Comparison of ENCODE assay signal across 23 cellular contexts in the genomic region with DNA sequence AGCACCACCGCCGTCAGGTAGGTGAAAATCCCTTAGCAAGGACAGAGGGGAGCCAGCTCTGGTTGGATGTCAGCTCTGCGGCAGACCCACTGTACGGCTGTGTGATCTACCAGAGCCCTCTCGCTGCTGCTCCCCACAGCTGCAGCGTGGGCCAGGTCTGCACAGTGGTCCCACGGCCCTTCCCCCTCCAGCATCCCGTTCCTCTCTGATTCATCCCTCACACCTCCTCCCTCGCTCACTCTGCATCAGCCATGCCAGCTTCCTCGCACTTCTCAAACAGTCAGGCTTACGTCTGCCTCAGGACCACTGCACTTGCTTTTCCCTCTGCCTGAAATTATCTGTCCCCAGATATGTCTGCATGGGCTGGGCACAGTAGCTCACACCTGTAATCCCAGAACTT. TPM values are rescaled to one million over a fixed set of nuclear protein-coding genes. Genes with fewer than 3 reads are reported as not detected.
DNase-seq lines count a peak whose midpoint lies in the region; ATAC-seq, FAIRE-seq and TF ChIP-seq lines count a peak whose summit lies in the region.
"Had no signal": no experiment of that assay in that cellular context is flagged by ENCODE, and none has a peak within 500 bp of the region (broad histone marks: within the 10 kb centered on the region; RNA-seq: fewer than 3 reads in every experiment).

No MANE protein-coding gene starts in this region.

- FAIRE-seq in bronchial epithelial cell (lab: Jason Lieb, UNC), result peak; percentile 88
- FAIRE-seq: GM12891 had no signal

- ATAC-seq in GM19455 (IDR thresholded peaks at IDR 0.05; ENCODE audit: unreplicated experiment), result no peak
- no peak for ATAC-seq in HG03442 (IDR thresholded peaks at IDR 0.05; ENCODE audit: unreplicated experiment)
- no peak for ATAC-seq in HG03139 (IDR thresholded peaks at IDR 0.05; ENCODE audit: unreplicated experiment)

- peaks cover 14% of the 10 kb centered on the region for H3K36me3 ChIP-seq in bronchial epithelial cell (ENCODE audit: control insufficient read depth, insufficient read depth, low read length)

- peaks cover 2% of the 10 kb centered on the region for H3K4me1 Mint-ChIP-seq in glutamatergic neuron (ENCODE audit: low read depth, unreplicated experiment)
- no peaks in the 10 kb centered on the region for H3K4me1 Mint-ChIP-seq in neural crest cell
- H3K4me1 Mint-ChIP-seq: B cell; CD8-positive, alpha-beta memory T cell; IgD-negative memory B cell had no signal

- H3K4me3 Mint-ChIP-seq in glutamatergic neuron (ENCODE audit: unreplicated experiment) (no peak overlapping the region), neural crest cell (no peak overlapping the region)
- H3K4me3 Mint-ChIP-seq: B cell; CD8-positive, alpha-beta memory T cell had no signal

- H3K9me3 Mint-ChIP-seq in glutamatergic neuron (ENCODE audit: unreplicated experiment) (peaks cover 6% of the 10 kb centered on the region), neural crest cell (no peaks in the 10 kb centered on the region)
- H3K9me3 Mint-ChIP-seq: CD8-positive, alpha-beta memory T cell; IgD-negative memory B cell had no signal

- H3K27me3 Mint-ChIP-seq in glutamatergic neuron (ENCODE audit: unreplicated experiment) (peaks cover 4% of the 10 kb centered on the region), neural crest cell (ENCODE audit: low read depth) (no peaks in the 10 kb centered on the region)

- H3K27ac Mint-ChIP-seq in glutamatergic neuron (ENCODE audit: unreplicated experiment), result peak overlapping the region; percentile 62
- peak overlapping the region; percentile 58 for H3K27ac Mint-ChIP-seq in neural crest cell (ENCODE audit: unreplicated experiment)
- H3K27ac Mint-ChIP-seq: B cell; CD8-positive, alpha-beta memory T cell; IgD-negative memory B cell had no signal

- H3K36me3 Mint-ChIP-seq in glutamatergic neuron (ENCODE audit: unreplicated experiment) (no peaks in the 10 kb centered on the region), neural crest cell (ENCODE audit: low read depth) (peaks cover 2% of the 10 kb centered on the region)
- H3K36me3 Mint-ChIP-seq: IgD-negative memory B cell had no signal

- TF ChIP-seq CTCF in bronchial epithelial cell (IDR thresholded peaks at IDR 0.05; ENCODE audit: insufficient read depth, low read length, severe bottlenecking) (no peak), glutamatergic neuron (IDR thresholded peaks at IDR 0.05; ENCODE audit: partially characterized antibody, unreplicated experiment) (no peak), neural crest cell (conservative IDR thresholded peaks at IDR 0.05) (no peak)

- DNase-seq in bronchial epithelial cell (ENCODE audit: low read depth) (no peak), glutamatergic neuron (no peak), neural crest cell (ENCODE audit: low read depth, low spot score) (no peak), globus pallidus (ENCODE audit: low spot score) (no peak)
- DNase-seq: Calu3; CD8-positive, alpha-beta memory T cell; DMS79 treated with DMSO at 0.1 percent for 48 hours; GF-D8; GOT3; HCEC 1CT; MM.1S; NCI-H2029; NCI-H446; NCI-H82; Right ventricle myocardium superior; RPMI8226 had no signal

- H3K4me3 ChIP-seq in bronchial epithelial cell (ENCODE audit: low read depth, low read length), result no peak overlapping the region

- no peaks in the 10 kb centered on the region for H3K27me3 ChIP-seq in bronchial epithelial cell (ENCODE audit: control insufficient read depth, insufficient read depth, low read length)

RNA-seq across cellular contexts. Expression of gene CFAP157, which starts 26.6 kb away (rescaled TPM):
- total RNA-seq in bronchial epithelial cell, result under 0.01 TPM in 1 of 2 replicates, not detected in the other
- total RNA-seq in glutamatergic neuron (ENCODE audit: unreplicated experiment), result 0.61 TPM
- 0.16 TPM in 1 of 2 replicates, not detected in the other for total RNA-seq in neural crest cell
- total RNA-seq: A673; B cell; CD8-positive, alpha-beta memory T cell; Right ventricle myocardium superior had no signal

RNA-seq across cellular contexts. Expression of gene PTRH1, which starts 35.2 kb away (rescaled TPM):
- total RNA-seq in bronchial epithelial cell (26.6 and 58.9 TPM in 2 replicates), glutamatergic neuron (ENCODE audit: unreplicated experiment) (10.1 TPM), neural crest cell (7.2 and 9.8 TPM in 2 replicates)

RNA-seq across cellular contexts. Expression of gene TTC16, which starts 35.7 kb away (rescaled TPM):
- total RNA-seq in bronchial epithelial cell (not detected in 2 replicates), glutamatergic neuron (ENCODE audit: unreplicated experiment) (not detected), neural crest cell (not detected in 2 replicates)
- total RNA-seq: A673, B cell, Calu3 had no signal

RNA-seq across cellular contexts. Expression of gene TOR2A, which starts 54.9 kb away (rescaled TPM):
- total RNA-seq in bronchial epithelial cell (1.8 and 4.6 TPM in 2 replicates), glutamatergic neuron (ENCODE audit: unreplicated experiment) (27.5 TPM), neural crest cell (25.7 and 27.4 TPM in 2 replicates)
